Comparison of ENCODE assay signal across 11 cellular contexts in genomic region chr17:75822119-75822799, GRCh38. TPM values are rescaled to one million over a fixed set of nuclear protein-coding genes. Genes with fewer than 3 reads are reported as not detected.
DNase-seq lines count a peak whose midpoint lies in the region; ATAC-seq and TF ChIP-seq lines count a peak whose summit lies in the region.
"Had no signal": no experiment of that assay in that cellular context is flagged by ENCODE, and none has a peak within 500 bp of the region (broad histone marks: within the 10 kb centered on the region; RNA-seq: fewer than 3 reads in every experiment).

No MANE protein-coding gene starts in this region.

- H2AFZ ChIP-seq in GM23248 = no peak overlapping the region
- H2AFZ ChIP-seq: parathyroid adenoma had no signal

- no peak overlapping the region for H3K27ac ChIP-seq in GM23248
- H3K27ac ChIP-seq: gastrocnemius medialis, parathyroid adenoma, suprapubic skin had no signal

- ATAC-seq in activated T-cell treated with anti-CD3 and anti-CD28 coated beads, Interleukin-2, amount 50 U/mL, for 72 hours (replicated peaks in 1 of 2) = peak in 1 of 2 donors; percentile 37
- ATAC-seq in mucosa of descending colon = peak; percentile 56
- no peak for ATAC-seq in HG02852 (IDR thresholded peaks at IDR 0.05; ENCODE audit: unreplicated experiment)
- ATAC-seq: gastrocnemius medialis had no signal

- H3K4me1 ChIP-seq in mucosa of descending colon (ENCODE audit: low read depth) (peaks cover under 1% of the 10 kb centered on the region), GM23248 (ENCODE audit: insufficient read depth) (no peaks in the 10 kb centered on the region)

- no peaks in the 10 kb centered on the region for H3K27me3 Mint-ChIP-seq in activated T-cell treated with anti-CD3 and anti-CD28 coated beads, Interleukin-2, amount 50 U/mL, for 72 hours (ENCODE audit: low read depth)
- H3K27me3 Mint-ChIP-seq in nephron progenitor cell (ENCODE audit: low read depth, poor library complexity) = no peaks in the 10 kb centered on the region

- no peaks in the 10 kb centered on the region for H4K20me1 ChIP-seq in GM23248 (ENCODE audit: insufficient read depth)

- no peaks in the 10 kb centered on the region for H3K36me3 ChIP-seq in mucosa of descending colon (ENCODE audit: low read depth)
- no peaks in the 10 kb centered on the region; the same call in 1 of the 2 replicates for H3K36me3 ChIP-seq in GM23248 (ENCODE audit: low read depth)

- H3K9me3 Mint-ChIP-seq in activated T-cell treated with anti-CD3 and anti-CD28 coated beads, Interleukin-2, amount 50 U/mL, for 72 hours = no peaks in the 10 kb centered on the region
- no peaks in the 10 kb centered on the region for H3K9me3 Mint-ChIP-seq in nephron progenitor cell

- H3K9me2 ChIP-seq in GM23248 (ENCODE audit: insufficient read depth) = no peaks in the 10 kb centered on the region

- H3K36me3 Mint-ChIP-seq in activated T-cell treated with anti-CD3 and anti-CD28 coated beads, Interleukin-2, amount 50 U/mL, for 72 hours (ENCODE audit: insufficient read depth in 2 of 2) = peaks cover 0 to 1% of the 10 kb centered on the region in 2 donors
- peaks cover 23% of the 10 kb centered on the region for H3K36me3 Mint-ChIP-seq in nephron progenitor cell (ENCODE audit: low read depth)

- H3K27me3 ChIP-seq in GM23248 (replicated peaks; ENCODE audit: insufficient read depth) = no peaks in the 10 kb centered on the region
- H3K27me3 ChIP-seq: gastrocnemius medialis, suprapubic skin had no signal

- intact Hi-C loops in mucosa of descending colon (cut with DNase I, micrococcal nuclease) = no loop called here

- TF ChIP-seq CTCF in mucosa of descending colon (IDR thresholded peaks at IDR 0.05) = no peak
- TF ChIP-seq CTCF in nephron progenitor cell (IDR thresholded peaks at IDR 0.05) = no peak

- H3K4me2 ChIP-seq in GM23248 (ENCODE audit: unreplicated experiment) = no peak overlapping the region

- no peaks in the 10 kb centered on the region for H3F3A ChIP-seq in GM23248 (ENCODE audit: insufficient read depth)

- no peak overlapping the region for H3K9ac ChIP-seq in GM23248
- H3K9ac ChIP-seq: parathyroid adenoma had no signal

- H3K4me3 ChIP-seq in mucosa of descending colon (no peak overlapping the region), GM23248 (no peak overlapping the region)
- H3K4me3 ChIP-seq: gastrocnemius medialis, suprapubic skin had no signal

- H3K4me3 Mint-ChIP-seq in activated T-cell treated with anti-CD3 and anti-CD28 coated beads, Interleukin-2, amount 50 U/mL, for 72 hours = no peak overlapping the region
- H3K4me3 Mint-ChIP-seq in nephron progenitor cell = no peak overlapping the region

- WGBS in GM23248 (ENCODE audit: low coverage in 1 of 2, low lambda C conversion rate in 2 of 2, missing lambda C conversion rate in 2 of 2), 2 experiments = 60 to 67% methylated on average over 15 to 18 of the region's 18 CpGs

- in situ Hi-C loops in GM23248 (cut with MboI) = no loop called here

- no peaks in the 10 kb centered on the region for H3K9me3 ChIP-seq in mucosa of descending colon
- no peaks in the 10 kb centered on the region for H3K9me3 ChIP-seq in GM23248 (ENCODE audit: low read depth)
- H3K9me3 ChIP-seq: gastrocnemius medialis, suprapubic skin had no signal

- peak overlapping the region; percentile 36 for H3K27ac Mint-ChIP-seq in activated T-cell treated with anti-CD3 and anti-CD28 coated beads, Interleukin-2, amount 50 U/mL, for 72 hours
- H3K27ac Mint-ChIP-seq in nephron progenitor cell = no peak overlapping the region

- DNase-seq in COR-L47 (lab: John Stamatoyannopoulos, UW) (peak; percentile 68), NCI-H2029 (lab: John Stamatoyannopoulos, UW) (peak; percentile 58), mucosa of descending colon (peak in 2 of 3 donors; percentile 59 to 67), nephron progenitor cell (no peak), GM23248 (no peak), NCI-H2227 (lab: John Stamatoyannopoulos, UW; ENCODE audit: unreplicated experiment) (no peak)
- no peak for DNase-seq in activated T-cell treated with anti-CD3 and anti-CD28 coated beads, Interleukin-2, amount 50 U/mL, for 72 hours
- DNase-seq: gastrocnemius medialis had no signal

- H3K4me1 Mint-ChIP-seq in activated T-cell treated with anti-CD3 and anti-CD28 coated beads, Interleukin-2, amount 50 U/mL, for 72 hours (ENCODE audit: low read depth) = peaks cover 15% of the 10 kb centered on the region
- peaks cover 5% of the 10 kb centered on the region for H3K4me1 Mint-ChIP-seq in nephron progenitor cell

- no peaks in the 10 kb centered on the region for H3K79me2 ChIP-seq in GM23248 (ENCODE audit: insufficient read depth)
- H3K79me2 ChIP-seq: parathyroid adenoma had no signal

RNA-seq across cellular contexts. Expression of gene UNC13D, which starts 21.9 kb away (rescaled TPM):
- total RNA-seq in activated T-cell treated with anti-CD3 and anti-CD28 coated beads, Interleukin-2, amount 50 U/mL, for 72 hours = 10 to 100 TPM; 89.0 to 97.6 TPM
- total RNA-seq in mucosa of descending colon = 10 to 100 TPM; 18.4 to 40.2 (median 23.0) TPM
- total RNA-seq in GM23248 (2014; rRNA removed; shearing (Covaris generic)) = under 0.01 and 0.65 TPM in 2 replicates
- polyA plus RNA-seq in GM23248 (2016; fragmentation: Nextera tagmentation; extraction: Ambion mirVana) = 0.06 TPM in 1 of 2 replicates, not detected in the other

RNA-seq across cellular contexts. Expression of gene WBP2, which starts 32.9 kb away (rescaled TPM):
- 100 to 1,000 TPM in 1 of 2 donors, 10 to 100 TPM in 1; 90.2 to 109 TPM for total RNA-seq in activated T-cell treated with anti-CD3 and anti-CD28 coated beads, Interleukin-2, amount 50 U/mL, for 72 hours
- total RNA-seq in mucosa of descending colon = 100 to 1,000 TPM in 1 of 3 donors, 10 to 100 TPM in 2; 99.1 to 114 (median 99.8) TPM
- 17.4 and 22.9 TPM in 2 replicates for total RNA-seq in GM23248 (2014; rRNA removed; shearing (Covaris generic))
- polyA plus RNA-seq in GM23248 (2016; fragmentation: Nextera tagmentation; extraction: Ambion mirVana) = 59.4 and 64.8 TPM in 2 replicates

RNA-seq across cellular contexts. Expression of gene UNK, which starts 37.7 kb away (rescaled TPM):
- 10 to 100 TPM; 20.7 to 22.6 TPM for total RNA-seq in activated T-cell treated with anti-CD3 and anti-CD28 coated beads, Interleukin-2, amount 50 U/mL, for 72 hours
- total RNA-seq in mucosa of descending colon = 10 to 100 TPM; 24.5 to 27.5 (median 25.7) TPM
- total RNA-seq in GM23248 (2014; rRNA removed; shearing (Covaris generic)) = 11.5 and 20.2 TPM in 2 replicates
- polyA plus RNA-seq in GM23248 (2016; fragmentation: Nextera tagmentation; extraction: Ambion mirVana) = 12.4 and 13.3 TPM in 2 replicates

RNA-seq across cellular contexts. Expression of gene TRIM47, which starts 56.1 kb away (rescaled TPM):
- total RNA-seq in activated T-cell treated with anti-CD3 and anti-CD28 coated beads, Interleukin-2, amount 50 U/mL, for 72 hours = 10 to 100 TPM; 16.5 to 24.1 TPM
- 10 to 100 TPM; 44.5 to 77.4 (median 53.4) TPM for total RNA-seq in mucosa of descending colon
- 1.4 and 2.4 TPM in 2 replicates for total RNA-seq in GM23248 (2014; rRNA removed; shearing (Covaris generic))
- 1.2 and 2.0 TPM in 2 replicates for polyA plus RNA-seq in GM23248 (2016; fragmentation: Nextera tagmentation; extraction: Ambion mirVana)

RNA-seq across cellular contexts. Expression of gene GALK1, which starts 57.3 kb away (rescaled TPM):
- total RNA-seq in activated T-cell treated with anti-CD3 and anti-CD28 coated beads, Interleukin-2, amount 50 U/mL, for 72 hours = 10 to 100 TPM; 41.9 to 51.2 TPM
- 10 to 100 TPM in 2 of 3 donors, 1 to 10 TPM in 1; 7.1 to 18.2 (median 18.2) TPM for total RNA-seq in mucosa of descending colon
- 16.6 and 40.6 TPM in 2 replicates for total RNA-seq in GM23248 (2014; rRNA removed; shearing (Covaris generic))
- 46.5 and 47.3 TPM in 2 replicates for polyA plus RNA-seq in GM23248 (2016; fragmentation: Nextera tagmentation; extraction: Ambion mirVana)

Comparison
In these comparisons a context has a peak if more than half of its experiments do, and no peak if none do; other contexts are left out.
1. DNase-seq: peak in COR-L47 (single experiment), NCI-H2029 (single experiment) and mucosa of descending colon (2 of 3); none in activated T-cell treated with anti-CD3 and anti-CD28 coated beads, Interleukin-2, amount 50 U/mL, for 72 hours (0 of 2), nephron progenitor cell (single experiment), GM23248 (single experiment) and NCI-H2227 (single experiment).
2. RNA of gene UNC13D, which starts 21.9 kb away (total RNA-seq): 89.0 to 97.6 TPM in activated T-cell treated with anti-CD3 and anti-CD28 coated beads, Interleukin-2, amount 50 U/mL, for 72 hours and 18.4 to 40.2 TPM in mucosa of descending colon; under 0.01 to 0.65 TPM in GM23248; every median in the first group is over 10 times any median in the second.